29 cellular contexts compared by ENCODE assay signal in the genomic region with DNA sequence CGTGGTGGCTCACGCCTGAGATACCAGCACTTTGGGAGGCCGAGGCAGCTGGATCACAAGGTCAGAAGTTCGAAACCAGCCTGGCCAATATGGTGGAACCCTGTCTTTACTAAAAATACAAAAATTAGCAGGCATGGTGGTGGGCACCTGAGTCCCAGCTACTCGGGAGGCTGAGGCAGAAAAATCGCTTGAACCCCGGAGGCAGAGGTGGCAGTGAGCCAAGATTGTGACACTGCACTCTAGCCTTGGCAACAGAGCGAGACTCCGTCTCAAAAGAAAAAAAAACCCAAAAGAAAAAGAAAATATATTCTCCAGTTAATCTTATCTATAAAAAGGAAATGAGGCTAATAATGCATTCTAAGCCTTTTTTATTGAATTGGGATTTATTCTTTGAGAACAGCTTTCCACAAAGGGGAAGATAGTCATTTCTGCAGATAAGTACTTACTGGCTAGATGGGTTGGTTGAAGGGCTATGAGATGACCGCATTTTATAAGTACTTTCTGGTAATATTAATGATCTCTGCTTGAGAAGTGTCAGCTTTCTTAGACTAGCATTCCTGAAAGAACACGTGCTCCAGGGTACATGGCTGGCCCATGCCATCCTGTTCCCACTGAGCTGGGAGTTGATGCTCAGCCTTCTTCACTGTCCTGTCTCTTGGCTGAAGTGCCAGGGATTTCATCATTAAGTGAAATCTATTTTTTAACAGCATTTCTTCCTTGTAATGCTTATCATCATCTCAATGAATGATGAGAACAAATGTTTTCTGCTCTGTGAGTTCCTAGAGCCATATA. TPM values are rescaled to one million over a fixed set of nuclear protein-coding genes. Genes with fewer than 3 reads are reported as not detected.
DNase-seq lines count a peak whose midpoint lies in the region; ATAC-seq, FAIRE-seq and TF ChIP-seq lines count a peak whose summit lies in the region.
"Had no signal": no experiment of that assay in that cellular context is flagged by ENCODE, and none has a peak within 500 bp of the region (broad histone marks: within the 10 kb centered on the region; RNA-seq: fewer than 3 reads in every experiment).

No MANE protein-coding gene starts in this region.

- in situ Hi-C loops in G401 (cut with HindIII; ENCODE audit: low sequenced_read_pairs) = no loop called here

- H3K27ac ChIP-seq in parathyroid adenoma = peak overlapping the region; percentile 94
- H3K27ac ChIP-seq: A549; BLaER1 treated with 17β-estradiol and CSF1 and Interleukin-3, amounts not matched to agents 10 nM and 100 nM; suprapubic skin; uterus had no signal

- no peaks in the 10 kb centered on the region for H3K36me3 ChIP-seq in parathyroid adenoma (ENCODE audit: control insufficient read depth, insufficient read depth, low read length)
- H3K36me3 ChIP-seq: uterus had no signal

- peak overlapping the region; percentile 70 for H3K27ac Mint-ChIP-seq in activated T-cell treated with anti-CD3 and anti-CD28 coated beads, Interleukin-2, amount 50 U/mL, for 24 hours
- H3K27ac Mint-ChIP-seq: activated CD8-positive, alpha-beta T cell treated with anti-CD3 and anti-CD28 coated beads, Interleukin-2, amount 10 ng/mL, durations not matched to agents 7 days and 5 days; WTC11 had no signal

- H3K4me3 Mint-ChIP-seq in activated T-cell treated with anti-CD3 and anti-CD28 coated beads, Interleukin-2, amount 50 U/mL, for 24 hours = no peak overlapping the region
- H3K4me3 Mint-ChIP-seq: activated CD8-positive, alpha-beta T cell treated with anti-CD3 and anti-CD28 coated beads, Interleukin-2, amount 10 ng/mL, durations not matched to agents 7 days and 5 days; activated T-cell treated with anti-CD3 and anti-CD28 coated beads, Interleukin-2, amount 50 U/mL, for 4 hours; dendritic cell treated with granulocyte-macrophage colony-stimulating factor and Interleukin-4, amounts not matched to agents 40 ng/mL and 50 ng/mL, for 4 days; WTC11 had no signal

- no peaks in the 10 kb centered on the region for H3K9me3 Mint-ChIP-seq in activated T-cell treated with anti-CD3 and anti-CD28 coated beads, Interleukin-2, amount 50 U/mL, for 24 hours
- H3K9me3 Mint-ChIP-seq: activated T-cell treated with anti-CD3 and anti-CD28 coated beads, Interleukin-2, amount 50 U/mL, for 4 hours; dendritic cell treated with granulocyte-macrophage colony-stimulating factor and Interleukin-4, amounts not matched to agents 40 ng/mL and 50 ng/mL, for 4 days; WTC11 had no signal

- H3K36me3 Mint-ChIP-seq in activated T-cell treated with anti-CD3 and anti-CD28 coated beads, Interleukin-2, amount 50 U/mL, for 24 hours (ENCODE audit: low read depth) = peaks cover 94% of the 10 kb centered on the region

- H3K9me3 ChIP-seq in parathyroid adenoma (ENCODE audit: control insufficient read depth, low read length) = no peaks in the 10 kb centered on the region
- H3K9me3 ChIP-seq: A549; BLaER1 treated with 17β-estradiol and CSF1 and Interleukin-3, amounts not matched to agents 10 nM and 100 nM; SK-N-SH; suprapubic skin; uterus had no signal

- H3K4me2 ChIP-seq in parathyroid adenoma (ENCODE audit: low read length) = peak overlapping the region; percentile 23
- H3K4me2 ChIP-seq: A549; BLaER1 treated with 17β-estradiol and CSF1 and Interleukin-3, amounts not matched to agents 10 nM and 100 nM; SK-N-SH had no signal

- DNase-seq in activated T-cell treated with anti-CD3 and anti-CD28 coated beads, Interleukin-2, amount 50 U/mL, for 24 hours = no peak
- no peak for DNase-seq in activated T-cell treated with anti-CD3 and anti-CD28 coated beads, Interleukin-2, amount 50 U/mL, for 1 hour
- DNase-seq in GM12891 (ENCODE audit: insufficient read length, low spot score) (no peak), amniotic epithelial cell (ENCODE audit: low read depth) (peak; percentile 21), G401 (ENCODE audit: low spot score) (no peak)
- DNase-seq: activated CD8-positive, alpha-beta T cell treated with anti-CD3 and anti-CD28 coated beads, Interleukin-2, amount 10 ng/mL, durations not matched to agents 7 days and 5 days; activated T-cell treated with anti-CD3 and anti-CD28 coated beads, Interleukin-2, amount 50 U/mL, for 4 hours; DMS 273 treated with DMSO at 0.1 percent for 48 hours; foreskin fibroblast; GOT3; NCI-H1105; NCI-H2081; NCI-H524; nucleus accumbens; SK-N-SH; stimulated activated CD4-positive, alpha-beta T cell treated with anti-CD3 and anti-CD28 coated beads, Interleukin-12 subunit alpha, Interleukin-12 subunit beta, amount 100 ng/mL, for 4 hours; uterus had no signal

- TF ChIP-seq CTCF in parathyroid adenoma (IDR thresholded peaks at IDR 0.05) = no peak

- TF ChIP-seq POLR2A in GM12891 (IDR thresholded peaks at IDR 0.05; ENCODE audit: low read depth, low read length) = no peak

- H3K79me2 ChIP-seq in parathyroid adenoma = peaks cover 2% of the 10 kb centered on the region

- no peak overlapping the region for H2AFZ ChIP-seq in parathyroid adenoma

- H3K9ac ChIP-seq in parathyroid adenoma = no peak overlapping the region
- H3K9ac ChIP-seq: BLaER1 treated with 17β-estradiol and CSF1 and Interleukin-3, amounts not matched to agents 10 nM and 100 nM; SK-N-SH had no signal

- H3K4me1 ChIP-seq in parathyroid adenoma = peaks cover 30% of the 10 kb centered on the region
- H3K4me1 ChIP-seq: A549, suprapubic skin, uterus had no signal

- peaks cover 12% of the 10 kb centered on the region for H3K4me1 Mint-ChIP-seq in activated T-cell treated with anti-CD3 and anti-CD28 coated beads, Interleukin-2, amount 50 U/mL, for 24 hours (ENCODE audit: low read depth)

- FAIRE-seq in GM12891 (lab: Jason Lieb, UNC) = peak; percentile 47
- FAIRE-seq: A549, bronchial epithelial cell, G401.6, islet of Langerhans had no signal

- ATAC-seq in HG02870 (IDR thresholded peaks at IDR 0.05; ENCODE audit: unreplicated experiment) = no peak
- ATAC-seq in GM18511 (IDR thresholded peaks at IDR 0.05; ENCODE audit: unreplicated experiment) = no peak
- ATAC-seq: A549; activated CD8-positive, alpha-beta T cell treated with anti-CD3 and anti-CD28 coated beads, Interleukin-2, amount 10 ng/mL, durations not matched to agents 7 days and 5 days; activated T-cell treated with anti-CD3 and anti-CD28 coated beads, Interleukin-2, amount 50 U/mL, for 4 hours; WTC11 had no signal

- no peaks in the 10 kb centered on the region for H3K27me3 ChIP-seq in parathyroid adenoma (ENCODE audit: control insufficient read depth, insufficient read depth, low read length)
- H3K27me3 ChIP-seq: BLaER1 treated with 17β-estradiol and CSF1 and Interleukin-3, amounts not matched to agents 10 nM and 100 nM; suprapubic skin; uterus had no signal

- H3K4me3 ChIP-seq in parathyroid adenoma (ENCODE audit: low read depth, low read length) = no peak overlapping the region
- H3K4me3 ChIP-seq: A549; BLaER1 treated with 17β-estradiol and CSF1 and Interleukin-3, amounts not matched to agents 10 nM and 100 nM; lung; suprapubic skin; uterus had no signal

- H3K27me3 Mint-ChIP-seq in activated T-cell treated with anti-CD3 and anti-CD28 coated beads, Interleukin-2, amount 50 U/mL, for 24 hours = no peaks in the 10 kb centered on the region
- H3K27me3 Mint-ChIP-seq: dendritic cell treated with granulocyte-macrophage colony-stimulating factor and Interleukin-4, amounts not matched to agents 40 ng/mL and 50 ng/mL, for 4 days had no signal

TF ChIP-seq in GM12891, 5 proteins besides CTCF, POLR2A, EP300 and RAD21:
- TF ChIP-seq TAF1 (IDR thresholded peaks at IDR 0.05; ENCODE audit: low read depth, low read length) (no peak), POU2F2 (IDR thresholded peaks at IDR 0.05; ENCODE audit: low read depth, low read length) (no peak), SPI1 (IDR thresholded peaks at IDR 0.05; ENCODE audit: low read depth, low read length) (no peak), POLR2AphosphoS5 (IDR thresholded peaks at IDR 0.05; ENCODE audit: low read depth, low read length) (no peak), PAX5 (IDR thresholded peaks at IDR 0.05; ENCODE audit: insufficient read depth, low read length, severe bottlenecking) (no peak)

RNA-seq across cellular contexts. Expression of gene SASS6, which starts 57.9 kb away (rescaled TPM):
- polyA plus RNA-seq in GM12891 (2012; ENCODE audit: low read depth, missing spikeins) = 4.2 TPM
- 10.7 and 19.4 TPM in 2 replicates for total RNA-seq in G401 (2014; rRNA removed; shearing (Covaris generic))

RNA-seq across cellular contexts. Expression of gene TRMT13, which starts 58.2 kb away (rescaled TPM):
- 7.1 TPM for polyA plus RNA-seq in GM12891 (2012; ENCODE audit: low read depth, missing spikeins)
- 3.0 and 6.9 TPM in 2 replicates for total RNA-seq in G401 (2014; rRNA removed; shearing (Covaris generic))
